Comparison of ENCODE assay signal across 1 cellular context in genomic region chr5:113505181-113505580, GRCh38.
TF ChIP-seq lines count a peak whose summit lies in the region.

No MANE protein-coding gene starts in this region.

TF ChIP-seq in K562, 482 proteins besides CTCF, POLR2A, EP300 and RAD21:
- TF ChIP-seq CTBP1 (IDR thresholded peaks at IDR 0.05; ENCODE audit: borderline replicate concordance) (no peak), CEBPG (CRISPR knock-in tag; IDR thresholded peaks at IDR 0.05) (no peak), CEBPG (tag; conservative IDR thresholded peaks at IDR 0.05 in 1 of 2, IDR thresholded peaks at IDR 0.05 in 1 of 2) (peak; percentile 11 to 50; a peak in 1 of 4 replicates), ZNF766 (CRISPR knock-in tag; conservative IDR thresholded peaks at IDR 0.05) (no peak), NCOA1 (IDR thresholded peaks at IDR 0.05; ENCODE audit: low read depth) (no peak), ZKSCAN1 (IDR thresholded peaks at IDR 0.05; ENCODE audit: low read depth, low read length) (no peak), PHB2 (IDR thresholded peaks at IDR 0.05; ENCODE audit: low read depth) (no peak), PRPF4 (IDR thresholded peaks at IDR 0.05; ENCODE audit: insufficient read depth, low read depth, low read length, poor library complexity, severe bottlenecking) (no peak), NR4A1 (CRISPR knock-in tag; IDR thresholded peaks at IDR 0.05) (no peak), NR4A1 (tag; IDR thresholded peaks at IDR 0.05) (no peak), BDP1 (IDR thresholded peaks at IDR 0.05; ENCODE audit: insufficient read depth, insufficient read length) (no peak), ATF3 (IDR thresholded peaks at IDR 0.05) (peak; percentile 52; the same call in 1 of the 2 replicates), ATF3 (CRISPR knock-in tag; conservative IDR thresholded peaks at IDR 0.05) (no peak), MEIS2 (IDR thresholded peaks at IDR 0.05; ENCODE audit: partially characterized antibody) (peak; percentile 20), SLC30A9 (CRISPR knock-in tag; IDR thresholded peaks at IDR 0.05) (no peak), FOSL1 (tag; conservative IDR thresholded peaks at IDR 0.05) (peak; percentile 62; the same call in 1 of the 2 replicates)
- TF ChIP-seq, protein P1, sequence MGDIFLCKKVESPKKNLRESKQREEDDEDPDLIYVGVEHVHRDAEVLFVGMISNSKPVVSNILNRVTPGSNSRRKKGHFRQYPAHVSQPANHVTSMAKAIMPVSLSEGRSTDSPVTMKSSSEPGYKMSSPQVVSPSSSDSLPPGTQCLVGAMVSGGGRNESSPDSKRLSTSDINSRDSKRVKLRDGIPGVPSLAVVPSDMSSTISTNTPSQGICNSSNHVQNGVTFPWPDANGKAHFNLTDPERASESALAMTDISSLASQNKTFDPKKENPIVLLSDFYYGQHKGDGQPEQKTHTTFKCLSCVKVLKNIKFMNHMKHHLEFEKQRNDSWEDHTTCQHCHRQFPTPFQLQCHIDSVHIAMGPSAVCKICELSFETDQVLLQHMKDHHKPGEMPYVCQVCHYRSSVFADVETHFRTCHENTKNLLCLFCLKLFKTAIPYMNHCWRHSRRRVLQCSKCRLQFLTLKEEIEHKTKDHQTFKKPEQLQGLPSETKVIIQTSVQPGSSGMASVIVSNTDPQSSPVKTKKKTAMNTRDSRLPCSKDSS (IDR thresholded peaks at IDR 0.05; ENCODE audit: low read depth, partially characterized antibody): no peak
- TF ChIP-seq, protein P2, sequence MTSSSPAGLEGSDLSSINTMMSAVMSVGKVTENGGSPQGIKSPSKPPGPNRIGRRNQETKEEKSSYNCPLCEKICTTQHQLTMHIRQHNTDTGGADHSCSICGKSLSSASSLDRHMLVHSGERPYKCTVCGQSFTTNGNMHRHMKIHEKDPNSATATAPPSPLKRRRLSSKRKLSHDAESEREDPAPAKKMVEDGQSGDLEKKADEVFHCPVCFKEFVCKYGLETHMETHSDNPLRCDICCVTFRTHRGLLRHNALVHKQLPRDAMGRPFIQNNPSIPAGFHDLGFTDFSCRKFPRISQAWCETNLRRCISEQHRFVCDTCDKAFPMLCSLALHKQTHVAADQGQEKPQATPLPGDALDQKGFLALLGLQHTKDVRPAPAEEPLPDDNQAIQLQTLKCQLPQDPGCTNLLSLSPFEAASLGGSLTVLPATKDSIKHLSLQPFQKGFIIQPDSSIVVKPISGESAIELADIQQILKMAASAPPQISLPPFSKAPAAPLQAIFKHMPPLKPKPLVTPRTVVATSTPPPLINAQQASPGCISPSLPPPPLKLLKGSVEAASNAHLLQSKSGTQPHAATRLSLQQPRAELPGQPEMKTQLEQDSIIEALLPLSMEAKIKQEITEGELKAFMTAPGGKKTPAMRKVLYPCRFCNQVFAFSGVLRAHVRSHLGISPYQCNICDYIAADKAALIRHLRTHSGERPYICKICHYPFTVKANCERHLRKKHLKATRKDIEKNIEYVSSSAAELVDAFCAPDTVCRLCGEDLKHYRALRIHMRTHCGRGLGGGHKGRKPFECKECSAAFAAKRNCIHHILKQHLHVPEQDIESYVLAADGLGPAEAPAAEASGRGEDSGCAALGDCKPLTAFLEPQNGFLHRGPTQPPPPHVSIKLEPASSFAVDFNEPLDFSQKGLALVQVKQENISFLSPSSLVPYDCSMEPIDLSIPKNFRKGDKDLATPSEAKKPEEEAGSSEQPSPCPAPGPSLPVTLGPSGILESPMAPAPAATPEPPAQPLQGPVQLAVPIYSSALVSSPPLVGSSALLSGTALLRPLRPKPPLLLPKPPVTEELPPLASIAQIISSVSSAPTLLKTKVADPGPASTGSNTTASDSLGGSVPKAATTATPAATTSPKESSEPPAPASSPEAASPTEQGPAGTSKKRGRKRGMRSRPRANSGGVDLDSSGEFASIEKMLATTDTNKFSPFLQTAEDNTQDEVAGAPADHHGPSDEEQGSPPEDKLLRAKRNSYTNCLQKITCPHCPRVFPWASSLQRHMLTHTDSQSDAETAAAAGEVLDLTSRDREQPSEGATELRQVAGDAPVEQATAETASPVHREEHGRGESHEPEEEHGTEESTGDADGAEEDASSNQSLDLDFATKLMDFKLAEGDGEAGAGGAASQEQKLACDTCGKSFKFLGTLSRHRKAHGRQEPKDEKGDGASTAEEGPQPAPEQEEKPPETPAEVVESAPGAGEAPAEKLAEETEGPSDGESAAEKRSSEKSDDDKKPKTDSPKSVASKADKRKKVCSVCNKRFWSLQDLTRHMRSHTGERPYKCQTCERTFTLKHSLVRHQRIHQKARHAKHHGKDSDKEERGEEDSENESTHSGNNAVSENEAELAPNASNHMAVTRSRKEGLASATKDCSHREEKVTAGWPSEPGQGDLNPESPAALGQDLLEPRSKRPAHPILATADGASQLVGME (CRISPR knock-in tag; IDR thresholded peaks at IDR 0.05): no peak
